13 cellular contexts compared by ENCODE assay signal in the genomic region with DNA sequence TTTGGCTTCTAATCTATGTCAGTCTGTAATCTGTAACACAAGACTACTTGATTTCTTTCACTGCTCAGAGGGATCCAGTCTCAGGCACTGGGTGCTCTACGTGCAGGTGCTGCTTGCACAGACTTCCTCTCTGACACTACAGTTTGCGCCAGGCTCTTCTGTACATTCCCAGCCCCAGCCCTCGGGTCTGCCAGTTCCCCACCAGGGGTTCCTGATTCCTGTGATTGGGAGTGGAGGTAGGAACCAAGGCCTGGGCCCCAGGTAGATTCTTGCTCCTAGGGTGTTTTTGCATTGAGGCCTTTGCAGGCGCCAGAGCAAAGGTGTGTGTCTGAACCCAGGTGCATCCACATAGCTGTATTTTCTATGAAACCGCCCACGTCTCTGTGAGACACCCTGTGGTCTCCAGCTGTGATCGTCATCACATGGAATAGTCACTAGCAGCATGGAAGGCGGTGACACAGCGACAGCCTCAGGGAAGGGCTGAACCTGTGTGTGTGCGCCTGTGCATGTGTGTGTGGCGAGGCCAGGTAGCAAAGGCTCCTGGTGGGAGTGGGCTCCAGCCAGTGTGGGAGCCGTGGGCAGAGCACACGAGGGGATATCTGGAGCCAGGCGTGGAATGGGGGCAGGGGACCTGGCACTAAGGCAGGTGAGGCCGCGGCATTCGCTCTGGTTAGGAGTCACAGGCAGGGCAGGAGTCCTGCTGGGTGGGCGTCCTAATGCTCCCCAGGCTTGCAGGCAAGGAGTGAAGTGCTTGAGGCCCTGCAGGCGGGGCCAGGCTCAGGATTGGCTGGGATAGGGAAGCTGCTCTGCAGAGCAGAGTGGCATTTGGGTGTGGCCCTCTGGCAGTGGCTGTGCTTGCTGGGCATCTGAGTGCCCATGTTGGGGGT. TPM values are rescaled to one million over a fixed set of nuclear protein-coding genes. Genes with fewer than 3 reads are reported as not detected.
DNase-seq lines count a peak whose midpoint lies in the region; ATAC-seq and TF ChIP-seq lines count a peak whose summit lies in the region.
"Had no signal": no experiment of that assay in that cellular context is flagged by ENCODE, and none has a peak within 500 bp of the region (broad histone marks: within the 10 kb centered on the region; RNA-seq: fewer than 3 reads in every experiment).

No MANE protein-coding gene starts in this region.

- no peaks in the 10 kb centered on the region for H3K27me3 ChIP-seq in WERI-Rb-1 (ENCODE audit: insufficient read depth, low read depth, severe bottlenecking)
- H3K27me3 ChIP-seq in left ventricle myocardium inferior (ENCODE audit: low read depth): peaks cover 7% of the 10 kb centered on the region
- H3K27me3 ChIP-seq: upper lobe of left lung had no signal

- TF ChIP-seq CTCF in WERI-Rb-1 (IDR thresholded peaks at IDR 0.05; ENCODE audit: low read depth, low read length) (no peak), left ventricle myocardium inferior (IDR thresholded peaks at IDR 0.05; ENCODE audit: borderline replicate concordance) (no peak)

- H3K4me1 ChIP-seq in left ventricle myocardium inferior: peaks cover 32% of the 10 kb centered on the region

- no peak overlapping the region for H3K4me3 ChIP-seq in WERI-Rb-1 (ENCODE audit: low read depth, low read length)
- H3K4me3 ChIP-seq in left ventricle myocardium inferior: no peak overlapping the region
- H3K4me3 ChIP-seq: upper lobe of left lung had no signal

- H3K36me3 ChIP-seq in WERI-Rb-1 (no peaks in the 10 kb centered on the region), left ventricle myocardium inferior (no peaks in the 10 kb centered on the region)

- ATAC-seq in GM19397 (IDR thresholded peaks at IDR 0.05; ENCODE audit: unreplicated experiment): no peak
- ATAC-seq in GM21528 (IDR thresholded peaks at IDR 0.05; ENCODE audit: low FRiP score, unreplicated experiment): no peak

- DNase-seq in activated CD4-positive, alpha-beta T cell treated with anti-CD3 and anti-CD28 coated beads for 4 hours: peak; percentile 37 to 42
- no peak for DNase-seq in activated CD4-positive, alpha-beta T cell treated with anti-CD3 and anti-CD28 coated beads for 1 hour
- DNase-seq in WERI-Rb-1: no peak
- peak; percentile 11 for DNase-seq in left ventricle myocardium inferior
- peak; percentile 58 for DNase-seq in stimulated activated CD8-positive, alpha-beta memory T cell treated with anti-CD3 and anti-CD28 coated beads, Interleukin-4, amount 100 ng/mL, for 48 hours
- no peak for DNase-seq in putamen (ENCODE audit: low spot score)
- DNase-seq: foreskin melanocyte, GDM1, HCEC 1CT, NCI-H1694 treated with DMSO at 0.1 percent for 48 hours had no signal

- intact Hi-C loops in left ventricle myocardium inferior (cut with micrococcal nuclease): no loop called here

- peak overlapping the region; percentile 39 for H3K27ac ChIP-seq in WERI-Rb-1
- no peak overlapping the region for H3K27ac ChIP-seq in left ventricle myocardium inferior (replicated peaks)

- H3K9me3 ChIP-seq in WERI-Rb-1 (ENCODE audit: severe bottlenecking): no peaks in the 10 kb centered on the region
- no peaks in the 10 kb centered on the region for H3K9me3 ChIP-seq in left ventricle myocardium inferior (replicated peaks)
- H3K9me3 ChIP-seq: upper lobe of left lung had no signal

RNA-seq across cellular contexts. Expression of a gene that starts 5.2 kb away (rescaled TPM):
- total RNA-seq in left ventricle myocardium inferior: 1.0 TPM

RNA-seq across cellular contexts. Expression of a gene that starts 10.7 kb away (rescaled TPM):
- total RNA-seq in left ventricle myocardium inferior: 15.0 TPM

RNA-seq across cellular contexts. Expression of a gene that starts 14.8 kb away (rescaled TPM):
- 150 TPM for total RNA-seq in left ventricle myocardium inferior

RNA-seq across cellular contexts. Expression of a gene that starts 45.8 kb away (rescaled TPM):
- 51.0 TPM for total RNA-seq in left ventricle myocardium inferior

RNA-seq across cellular contexts. Expression of a gene that starts 51.8 kb away (rescaled TPM):
- 7.1 TPM for total RNA-seq in left ventricle myocardium inferior

Comparison
In these comparisons a context has a peak if more than half of its experiments do, and no peak if none do; other contexts are left out.
1. DNase-seq: peak in activated CD4-positive, alpha-beta T cell treated with anti-CD3 and anti-CD28 coated beads for 4 hours (2 of 2), left ventricle myocardium inferior (single experiment) and stimulated activated CD8-positive, alpha-beta memory T cell treated with anti-CD3 and anti-CD28 coated beads, Interleukin-4, amount 100 ng/mL, for 48 hours (single experiment); none in activated CD4-positive, alpha-beta T cell treated with anti-CD3 and anti-CD28 coated beads for 1 hour (single experiment), WERI-Rb-1 (single experiment) and putamen (single experiment).